In the genomic region with DNA sequence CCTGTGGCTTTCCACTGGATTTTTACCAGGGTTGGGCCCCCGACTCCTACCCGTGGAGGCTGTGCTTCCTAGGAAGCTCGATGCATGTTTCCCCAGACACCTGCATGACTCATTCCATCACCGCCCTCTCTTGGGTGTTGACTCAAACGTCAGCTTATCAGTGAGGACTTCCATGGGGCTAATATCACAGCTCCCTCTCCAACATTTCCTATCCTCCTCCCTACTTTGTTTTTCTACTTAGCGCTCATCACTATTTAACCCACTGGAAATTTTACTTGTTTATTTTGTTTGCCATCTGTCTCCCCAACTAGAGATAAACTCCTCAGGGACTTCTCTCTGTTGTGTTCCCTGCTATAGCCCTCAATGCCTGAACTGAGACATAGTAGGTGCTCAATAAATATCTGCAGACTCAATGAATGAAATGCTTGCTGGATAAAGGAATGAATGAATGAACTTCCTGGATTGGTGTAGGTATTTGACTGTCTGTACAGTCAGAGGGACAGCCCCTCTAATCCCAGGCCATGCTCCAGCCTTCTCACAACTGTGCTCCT, we compare ENCODE assay signal across 14 cellular contexts. TPM values are rescaled to one million over a fixed set of nuclear protein-coding genes. Genes with fewer than 3 reads are reported as not detected.
DNase-seq lines count a peak whose midpoint lies in the region; ATAC-seq, FAIRE-seq and TF ChIP-seq lines count a peak whose summit lies in the region.
"Had no signal": no experiment of that assay in that cellular context is flagged by ENCODE, and none has a peak within 500 bp of the region (broad histone marks: within the 10 kb centered on the region; RNA-seq: fewer than 3 reads in every experiment).

No MANE protein-coding gene starts in this region.

- H4K20me1 ChIP-seq in astrocyte (ENCODE audit: insufficient read depth, low read length), result no peaks in the 10 kb centered on the region

- H3K27ac Mint-ChIP-seq in astrocyte (ENCODE audit: unreplicated experiment), result no peak overlapping the region
- no peak overlapping the region for H3K27ac Mint-ChIP-seq in stimulated activated effector memory CD8-positive, alpha-beta T cell treated with anti-CD3 and anti-CD28 coated beads, Interleukin-12 subunit alpha, Interleukin-12 subunit beta, amount 100 ng/mL, for 72 hours
- H3K27ac Mint-ChIP-seq: stimulated activated naive CD8-positive, alpha-beta T cell treated with anti-CD3 and anti-CD28 coated beads, Interleukin-15, Interleukin-2, amounts not matched to agents 100 ng/mL and 50 ng/mL, for 24 hours had no signal

- ATAC-seq in left cardiac atrium (peak; percentile 38 to 84), Right ventricle myocardium inferior (no peak), left colon (peak; percentile 64)
- no peak for ATAC-seq in stimulated activated effector memory CD8-positive, alpha-beta T cell treated with anti-CD3 and anti-CD28 coated beads, Interleukin-12 subunit alpha, Interleukin-12 subunit beta, amount 100 ng/mL, for 72 hours

- H3K27ac ChIP-seq in astrocyte (ENCODE audit: low read depth, low read length), result no peak overlapping the region

- FAIRE-seq in astrocyte (lab: Jason Lieb, UNC), result no peak
- FAIRE-seq: G401.6 had no signal

- intact Hi-C loops in left cardiac atrium (cut with DNase I), result no loop called here
- intact Hi-C loops in Right ventricle myocardium inferior (cut with DNase I), result no loop called here
- intact Hi-C loops in left colon (cut with DNase I, micrococcal nuclease), result no loop called here

- no peaks in the 10 kb centered on the region for H3K36me3 ChIP-seq in astrocyte (ENCODE audit: insufficient read depth, low read length)

- no peaks in the 10 kb centered on the region for H3K9me3 Mint-ChIP-seq in astrocyte (ENCODE audit: unreplicated experiment)
- no peaks in the 10 kb centered on the region for H3K9me3 Mint-ChIP-seq in stimulated activated effector memory CD8-positive, alpha-beta T cell treated with anti-CD3 and anti-CD28 coated beads, Interleukin-12 subunit alpha, Interleukin-12 subunit beta, amount 100 ng/mL, for 72 hours
- H3K9me3 Mint-ChIP-seq: nephron; stimulated activated naive CD8-positive, alpha-beta T cell treated with anti-CD3 and anti-CD28 coated beads, Interleukin-15, Interleukin-2, amounts not matched to agents 100 ng/mL and 50 ng/mL, for 24 hours had no signal

- no peak overlapping the region for H3K9ac ChIP-seq in astrocyte (ENCODE audit: low read length)

- H3K4me1 Mint-ChIP-seq in astrocyte (ENCODE audit: low read depth, unreplicated experiment), result peaks cover 29% of the 10 kb centered on the region
- H3K4me1 Mint-ChIP-seq in stimulated activated effector memory CD8-positive, alpha-beta T cell treated with anti-CD3 and anti-CD28 coated beads, Interleukin-12 subunit alpha, Interleukin-12 subunit beta, amount 100 ng/mL, for 72 hours, result no peaks in the 10 kb centered on the region

- no peaks in the 10 kb centered on the region for H3K36me3 Mint-ChIP-seq in astrocyte (ENCODE audit: low read depth, unreplicated experiment)
- H3K36me3 Mint-ChIP-seq in stimulated activated effector memory CD8-positive, alpha-beta T cell treated with anti-CD3 and anti-CD28 coated beads, Interleukin-12 subunit alpha, Interleukin-12 subunit beta, amount 100 ng/mL, for 72 hours, result no peaks in the 10 kb centered on the region

- H3K27me3 Mint-ChIP-seq in astrocyte (ENCODE audit: low read depth, unreplicated experiment), result no peaks in the 10 kb centered on the region
- H3K27me3 Mint-ChIP-seq: stimulated activated naive CD8-positive, alpha-beta T cell treated with anti-CD3 and anti-CD28 coated beads, Interleukin-15, Interleukin-2, amounts not matched to agents 100 ng/mL and 50 ng/mL, for 24 hours had no signal

- H3K4me1 ChIP-seq in astrocyte (ENCODE audit: insufficient read depth, low read length), result peaks cover 10% of the 10 kb centered on the region

- no peaks in the 10 kb centered on the region for H3K27me3 ChIP-seq in astrocyte (ENCODE audit: insufficient read depth, low read length)

- no peak overlapping the region for H3K4me3 ChIP-seq in astrocyte (ENCODE audit: insufficient read depth, low read depth, low read length)

- no peak overlapping the region for H2AFZ ChIP-seq in astrocyte (ENCODE audit: low read depth, low read length)

- H3K4me2 ChIP-seq in astrocyte (ENCODE audit: low read length), result no peak overlapping the region

- H3K4me3 Mint-ChIP-seq in astrocyte (ENCODE audit: unreplicated experiment), result no peak overlapping the region
- H3K4me3 Mint-ChIP-seq in stimulated activated effector memory CD8-positive, alpha-beta T cell treated with anti-CD3 and anti-CD28 coated beads, Interleukin-12 subunit alpha, Interleukin-12 subunit beta, amount 100 ng/mL, for 72 hours, result no peak overlapping the region
- H3K4me3 Mint-ChIP-seq: nephron; stimulated activated naive CD8-positive, alpha-beta T cell treated with anti-CD3 and anti-CD28 coated beads, Interleukin-15, Interleukin-2, amounts not matched to agents 100 ng/mL and 50 ng/mL, for 24 hours had no signal

- H3K9me3 ChIP-seq in astrocyte (ENCODE audit: insufficient read depth, low read depth, low read length), result no peaks in the 10 kb centered on the region

- no peak for TF ChIP-seq CTCF in astrocyte (IDR thresholded peaks at IDR 0.05; ENCODE audit: insufficient read depth, low read depth, low read length)

- DNase-seq in left cardiac atrium (no peak), Right ventricle myocardium inferior (ENCODE audit: missing footprints) (no peak), astrocyte (ENCODE audit: low read depth) (peak; percentile 38), left colon (peak; percentile 60 to 81), COR-L47 (lab: John Stamatoyannopoulos, UW) (no peak), amniotic stem cell (lab: John Stamatoyannopoulos, UW) (no peak), GOT3 (lab: John Stamatoyannopoulos, UW) (no peak)
- DNase-seq in stimulated activated effector memory CD8-positive, alpha-beta T cell treated with anti-CD3 and anti-CD28 coated beads, Interleukin-12 subunit alpha, Interleukin-12 subunit beta, amount 100 ng/mL, for 72 hours (ENCODE audit: low spot score in 2 of 2), result no peak
- DNase-seq: activated CD4-positive, alpha-beta T cell treated with anti-CD3 and anti-CD28 coated beads for 1 hour; NCI-H1417 had no signal

- no peaks in the 10 kb centered on the region for H3K79me2 ChIP-seq in astrocyte (ENCODE audit: insufficient read depth, low read length)

RNA-seq across cellular contexts. Expression of a gene that starts 55.9 kb away (rescaled TPM):
- under 1 TPM; 0.12 to 0.89 TPM for total RNA-seq in left cardiac atrium
- total RNA-seq in Right ventricle myocardium inferior, result 0.49 TPM
- 15.2 and 23.5 TPM in 2 replicates for total RNA-seq in astrocyte
- total RNA-seq in left colon, result 1,000 to 10,000 TPM; 1,569 to 1,978 TPM
- total RNA-seq: RPMI7951 had no signal

Comparison
In these comparisons a context has a peak if more than half of its experiments do, and no peak if none do; other contexts are left out.
1. ATAC-seq: peak in left cardiac atrium (2 of 2) and left colon (single experiment); none in Right ventricle myocardium inferior (single experiment) and stimulated activated effector memory CD8-positive, alpha-beta T cell treated with anti-CD3 and anti-CD28 coated beads, Interleukin-12 subunit alpha, Interleukin-12 subunit beta, amount 100 ng/mL, for 72 hours (single experiment).
2. DNase-seq: peak in astrocyte (single experiment) and left colon (2 of 2); none in left cardiac atrium (single experiment), Right ventricle myocardium inferior (single experiment), COR-L47 (single experiment), stimulated activated effector memory CD8-positive, alpha-beta T cell treated with anti-CD3 and anti-CD28 coated beads, Interleukin-12 subunit alpha, Interleukin-12 subunit beta, amount 100 ng/mL, for 72 hours (0 of 2), amniotic stem cell (single experiment) and GOT3 (single experiment).
3. RNA of a gene that starts 55.9 kb away (total RNA-seq): 1,569 to 1,978 TPM in left colon; 15.2 to 23.5 TPM in astrocyte, 0.12 to 0.89 TPM in left cardiac atrium and 0.49 TPM in Right ventricle myocardium inferior (single experiment); every median in the first group is over 10 times any median in the second.